16 cellular contexts compared by ENCODE assay signal in genomic region chr1:208544794-208545193, GRCh38.
"Had no signal": no experiment of that assay in that cellular context is flagged by ENCODE, and none has a peak within 500 bp of the region (broad histone marks: within the 10 kb centered on the region; RNA-seq: fewer than 3 reads in every experiment).

No MANE protein-coding gene starts in this region.

- ATAC-seq: left colon; stimulated activated naive CD8-positive, alpha-beta T cell treated with anti-CD3 and anti-CD28 coated beads, Interleukin-15, Interleukin-2, amounts not matched to agents 100 U/mL and 50 U/mL, for 24 hours; upper lobe of right lung had no signal

- H3K4me3 ChIP-seq: breast epithelium, lung, testis, upper lobe of right lung had no signal

- H3K9me3 ChIP-seq: breast epithelium, testis, upper lobe of right lung had no signal

- H3K79me2 ChIP-seq: parathyroid adenoma had no signal

- H3K27me3 ChIP-seq: breast epithelium, testis, upper lobe of right lung had no signal

- DNase-seq: activated CD4-positive, alpha-beta memory T cell treated with anti-CD3 and anti-CD28 coated beads, Interleukin-2, amount 10 ng/mL, durations not matched to agents 7 days and 5 days; activated CD8-positive, alpha-beta memory T cell treated with anti-CD3 and anti-CD28 coated beads, Interleukin-2, amount 50 U/mL, for 4 hours; activated naive CD4-positive, alpha-beta T cell; aorta; foreskin melanocyte; head of caudate nucleus; left colon; naive B cell; stimulated activated CD4-positive, alpha-beta T cell treated with anti-CD3 and anti-CD28 coated beads, Interleukin-4, amount 100 ng/mL, for 1 hour; stimulated activated CD8-positive, alpha-beta memory T cell treated with anti-CD3 and anti-CD28 coated beads, Interleukin-4, amount 100 ng/mL, for 48 hours; stimulated activated naive CD8-positive, alpha-beta T cell treated with anti-CD3 and anti-CD28 coated beads, Interleukin-15, Interleukin-2, amounts not matched to agents 100 U/mL and 50 U/mL, for 24 hours; testis; upper lobe of right lung had no signal

- H3K4me1 ChIP-seq: breast epithelium, parathyroid adenoma, testis, upper lobe of right lung had no signal

- H3K36me3 ChIP-seq: breast epithelium, upper lobe of right lung had no signal

- H3K27ac ChIP-seq: breast epithelium, parathyroid adenoma, testis, upper lobe of right lung had no signal

- H2AFZ ChIP-seq: parathyroid adenoma had no signal
